ENCODE assay signal across 26 cellular contexts in genomic region chr1:73761559-73761958, GRCh38.
A peak's percentile ranks its signal among the peaks of the same experiment; 100 is the strongest.
DNase-seq lines count a peak whose midpoint lies in the region; ATAC-seq, FAIRE-seq and TF ChIP-seq lines count a peak whose summit lies in the region.
"Had no signal": no experiment of that assay in that cellular context is flagged by ENCODE, and none has a peak within 500 bp of the region (broad histone marks: within the 10 kb centered on the region; RNA-seq: fewer than 3 reads in every experiment).

No MANE protein-coding gene starts in this region.

- ATAC-seq in A549 (peak; percentile 33 to 54; a peak in 1 of 6 replicates), RWPE2 (ENCODE audit: low read depth) (0 out of 3 replicates have a peak, but pooled peaks have one; percentile 27), Right ventricle myocardium inferior (no peak), pancreas (no peak)
- ATAC-seq in naive thymus-derived CD4-positive, alpha-beta T cell: no peak

- H3K36me3 ChIP-seq in RWPE2 (ENCODE audit: low read depth) (no peaks in the 10 kb centered on the region), pancreas (no peaks in the 10 kb centered on the region)
- no peaks in the 10 kb centered on the region for H3K36me3 ChIP-seq in naive thymus-derived CD4-positive, alpha-beta T cell (ENCODE audit: control insufficient read depth in 2 of 3, insufficient read depth in 3 of 3, low read length in 3 of 3)
- H3K36me3 ChIP-seq: BE2C; BLaER1 treated with 17β-estradiol and CSF1 and Interleukin-3, amounts not matched to agents 10 nM and 100 nM had no signal

- TF ChIP-seq EP300 in A549 (IDR thresholded peaks at IDR 0.05): no peak

- H3K4me2 ChIP-seq in A549: 0 out of 3 replicates have a peak overlapping the region, but pooled peaks have one; percentile 19
- H3K4me2 ChIP-seq: BLaER1 treated with 17β-estradiol and CSF1 and Interleukin-3, amounts not matched to agents 10 nM and 100 nM had no signal

- 20% methylated on average over 2 of the region's 2 CpGs for WGBS in A549 (ENCODE audit: missing lambda C conversion rate)
- WGBS in pancreas, 2 donors: 78 to 95% methylated on average over 2 of the region's 2 CpGs

- no peaks in the 10 kb centered on the region for H3K4me1 Mint-ChIP-seq in naive thymus-derived CD4-positive, alpha-beta T cell
- H3K4me1 Mint-ChIP-seq: CD14-positive monocyte had no signal

- H3K27ac Mint-ChIP-seq in naive thymus-derived CD4-positive, alpha-beta T cell: no peak overlapping the region
- H3K27ac Mint-ChIP-seq: CD14-positive monocyte; CD4-positive, alpha-beta T cell had no signal

- no peak for FAIRE-seq in A549 (lab: Jason Lieb, UNC)
- FAIRE-seq in pancreas (lab: Jason Lieb, UNC): no peak
- FAIRE-seq: A204.1, G401.6, GM12892, H1 had no signal

- TF ChIP-seq CTCF in A549 (IDR thresholded peaks at IDR 0.05) (no peak), RWPE2 (IDR thresholded peaks at IDR 0.05; ENCODE audit: poor library complexity, severe bottlenecking) (no peak), pancreas (IDR thresholded peaks at IDR 0.05) (no peak)

- H3K27me3 Mint-ChIP-seq in naive thymus-derived CD4-positive, alpha-beta T cell: no peaks in the 10 kb centered on the region
- H3K27me3 Mint-ChIP-seq: CD4-positive, alpha-beta T cell had no signal

- TF ChIP-seq RAD21 in A549 (conservative IDR thresholded peaks at IDR 0.05 in 1 of 2, IDR thresholded peaks at IDR 0.05 in 1 of 2): no peak

- H3K4me3 ChIP-seq in A549 (no peak overlapping the region), RWPE2 (ENCODE audit: severe bottlenecking) (no peak overlapping the region), pancreas (no peak overlapping the region)
- no peak overlapping the region for H3K4me3 ChIP-seq in naive thymus-derived CD4-positive, alpha-beta T cell (ENCODE audit: low read length)
- H3K4me3 ChIP-seq: BLaER1 treated with 17β-estradiol and CSF1 and Interleukin-3, amounts not matched to agents 10 nM and 100 nM; GM23248 had no signal

- intact Hi-C loops in Right ventricle myocardium inferior (cut with DNase I): no loop called here
- intact Hi-C loops in pancreas (cut with DNase I): no loop called here
- intact Hi-C loops in naive thymus-derived CD4-positive, alpha-beta T cell (cut with micrococcal nuclease): no loop called here

- POLR2A ChIA-PET in A549 (lab: Yijun Ruan, JAX): no interaction called here
- POLR2A ChIA-PET in naive thymus-derived CD4-positive, alpha-beta T cell (lab: Charles Lee): no interaction called here

- DNase-seq in A549 (ENCODE audit: low read depth in 1 of 2, low spot score in 1 of 2) (peak in 1 of 2 experiments; percentile 9), HT1080 (ENCODE audit: low read depth) (peak; percentile 11), RWPE2 (ENCODE audit: low spot score) (no peak), fibroblast of peridontal ligament (ENCODE audit: extremely low read depth) (peak; percentile 3), Right ventricle myocardium inferior (ENCODE audit: missing footprints) (no peak), pancreas (no peak), NCI-H2081 (lab: John Stamatoyannopoulos, UW) (no peak)
- no peak for DNase-seq in naive thymus-derived CD4-positive, alpha-beta T cell
- DNase-seq: ACHN; AML-193; BE2C; Calu3; CD4-positive, alpha-beta T cell; COR-L47; DMS53; DMS79 treated with DMSO at 0.1 percent for 48 hours; GM23248; H7; HCEC 1CT had no signal

- no peaks in the 10 kb centered on the region for H3K36me3 Mint-ChIP-seq in naive thymus-derived CD4-positive, alpha-beta T cell
- H3K36me3 Mint-ChIP-seq: CD14-positive monocyte had no signal

- CTCF ChIA-PET in A549 (lab: Yijun Ruan, JAX): no interaction called here
- CTCF ChIA-PET in naive thymus-derived CD4-positive, alpha-beta T cell (lab: Charles Lee): no interaction called here

- H3K9me3 ChIP-seq in A549 (no peaks in the 10 kb centered on the region), RWPE2 (ENCODE audit: severe bottlenecking) (no peaks in the 10 kb centered on the region), pancreas (no peaks in the 10 kb centered on the region)
- no peaks in the 10 kb centered on the region for H3K9me3 ChIP-seq in naive thymus-derived CD4-positive, alpha-beta T cell (ENCODE audit: control insufficient read depth in 2 of 3, low read length in 3 of 3)
- H3K9me3 ChIP-seq: BE2C; BLaER1 treated with 17β-estradiol and CSF1 and Interleukin-3, amounts not matched to agents 10 nM and 100 nM had no signal

- no peak for TF ChIP-seq POLR2A in A549 (IDR thresholded peaks at IDR 0.05; ENCODE audit: low read length)

- H3K4me1 ChIP-seq in A549 (no peaks in the 10 kb centered on the region), RWPE2 (ENCODE audit: insufficient read depth, poor library complexity, severe bottlenecking) (no peaks in the 10 kb centered on the region), pancreas (no peaks in the 10 kb centered on the region)
- no peaks in the 10 kb centered on the region for H3K4me1 ChIP-seq in naive thymus-derived CD4-positive, alpha-beta T cell (ENCODE audit: control insufficient read depth in 2 of 2, insufficient read depth in 2 of 2, low read length in 2 of 2)
- H3K4me1 ChIP-seq: BE2C; BLaER1 treated with 17β-estradiol and CSF1 and Interleukin-3, amounts not matched to agents 10 nM and 100 nM had no signal

- H3K27me3 ChIP-seq in RWPE2 (ENCODE audit: insufficient read depth, poor library complexity, severe bottlenecking): peaks cover 4% of the 10 kb centered on the region
- H3K27me3 ChIP-seq in pancreas: no peaks in the 10 kb centered on the region
- no peaks in the 10 kb centered on the region for H3K27me3 ChIP-seq in naive thymus-derived CD4-positive, alpha-beta T cell (ENCODE audit: control insufficient read depth in 2 of 2, insufficient read depth in 2 of 2, low read length in 2 of 2)
- H3K27me3 ChIP-seq: BE2C; BLaER1 treated with 17β-estradiol and CSF1 and Interleukin-3, amounts not matched to agents 10 nM and 100 nM had no signal

- no peak overlapping the region for H3K4me3 Mint-ChIP-seq in naive thymus-derived CD4-positive, alpha-beta T cell
- H3K4me3 Mint-ChIP-seq: CD14-positive monocyte; CD4-positive, alpha-beta T cell had no signal

- H3K9me3 Mint-ChIP-seq in naive thymus-derived CD4-positive, alpha-beta T cell: peaks cover 0 to 6% (median 0%) of the 10 kb centered on the region in 11 donors
- H3K9me3 Mint-ChIP-seq: CD4-positive, alpha-beta T cell had no signal

- H3K27ac ChIP-seq in A549: no peak overlapping the region
- no peak overlapping the region for H3K27ac ChIP-seq in RWPE2 (ENCODE audit: poor library complexity, severe bottlenecking)
- H3K27ac ChIP-seq in pancreas: no peak overlapping the region
- H3K27ac ChIP-seq in naive thymus-derived CD4-positive, alpha-beta T cell (ENCODE audit: low read depth, low read length): no peak overlapping the region
- H3K27ac ChIP-seq: 22Rv1; BLaER1 treated with 17β-estradiol and CSF1 and Interleukin-3, amounts not matched to agents 10 nM and 100 nM; GM23248 had no signal

TF ChIP-seq in A549, 52 proteins besides CTCF, POLR2A, EP300 and RAD21:
- TF ChIP-seq E2F6 (IDR thresholded peaks at IDR 0.05; ENCODE audit: borderline replicate concordance, low read depth) (no peak), GATA3 (IDR thresholded peaks at IDR 0.05; ENCODE audit: borderline replicate concordance) (no peak), TFCP2L1 (CRISPR knock-in tag; IDR thresholded peaks at IDR 0.05) (no peak), MAX (IDR thresholded peaks at IDR 0.05) (no peak), MAFK (IDR thresholded peaks at IDR 0.05; ENCODE audit: partially characterized antibody) (no peak), CBX8 (IDR thresholded peaks at IDR 0.05) (no peak), HEYL (CRISPR knock-in tag; IDR thresholded peaks at IDR 0.05) (no peak), KDM1A (IDR thresholded peaks at IDR 0.05; ENCODE audit: low read depth) (no peak), EHMT2 (IDR thresholded peaks at IDR 0.05; ENCODE audit: low read depth) (no peak), CHD2 (IDR thresholded peaks at IDR 0.05; ENCODE audit: low read length, partially characterized antibody) (no peak), ZNF302 (CRISPR knock-in tag; IDR thresholded peaks at IDR 0.05) (no peak)
- TF ChIP-seq, protein P1, sequence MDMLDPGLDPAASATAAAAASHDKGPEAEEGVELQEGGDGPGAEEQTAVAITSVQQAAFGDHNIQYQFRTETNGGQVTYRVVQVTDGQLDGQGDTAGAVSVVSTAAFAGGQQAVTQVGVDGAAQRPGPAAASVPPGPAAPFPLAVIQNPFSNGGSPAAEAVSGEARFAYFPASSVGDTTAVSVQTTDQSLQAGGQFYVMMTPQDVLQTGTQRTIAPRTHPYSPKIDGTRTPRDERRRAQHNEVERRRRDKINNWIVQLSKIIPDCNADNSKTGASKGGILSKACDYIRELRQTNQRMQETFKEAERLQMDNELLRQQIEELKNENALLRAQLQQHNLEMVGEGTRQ (IDR thresholded peaks at IDR 0.05): no peak

Comparison
In these comparisons a context has a peak if more than half of its experiments do, and no peak if none do; other contexts are left out.
1. ATAC-seq: peak in A549 (2 of 2) and RWPE2 (single experiment); none in Right ventricle myocardium inferior (single experiment), pancreas (0 of 4) and naive thymus-derived CD4-positive, alpha-beta T cell (single experiment).
2. DNase-seq: peak in HT1080 (single experiment) and fibroblast of peridontal ligament (single experiment); none in RWPE2 (single experiment), Right ventricle myocardium inferior (single experiment), pancreas (0 of 6), NCI-H2081 (0 of 2) and naive thymus-derived CD4-positive, alpha-beta T cell (0 of 9).